Comparison of ENCODE assay signal across 16 cellular contexts in genomic region chr22:22019659-22020424, GRCh38. TPM values are rescaled to one million over a fixed set of nuclear protein-coding genes. Genes with fewer than 3 reads are reported as not detected.
DNase-seq lines count a peak whose midpoint lies in the region; ATAC-seq and TF ChIP-seq lines count a peak whose summit lies in the region.
"Had no signal": no experiment of that assay in that cellular context is flagged by ENCODE, and none has a peak within 500 bp of the region (broad histone marks: within the 10 kb centered on the region; RNA-seq: fewer than 3 reads in every experiment).

No MANE protein-coding gene starts in this region.

- TF ChIP-seq CTCF in RWPE1 (conservative IDR thresholded peaks at IDR 0.05; ENCODE audit: low read depth): no peak

- no peak overlapping the region for H3K27ac ChIP-seq in BLaER1 treated with 17β-estradiol and CSF1 and Interleukin-3, amounts not matched to agents 10 nM and 100 nM
- H3K27ac ChIP-seq in RWPE1: no peak overlapping the region
- H3K27ac ChIP-seq in epithelial cell of prostate: peak overlapping the region; percentile 62

- no peaks in the 10 kb centered on the region for H3K27me3 Mint-ChIP-seq in naive B cell
- H3K27me3 Mint-ChIP-seq: B cell, IgD-negative memory B cell had no signal

- H3K9me3 ChIP-seq in BLaER1 treated with 17β-estradiol and CSF1 and Interleukin-3, amounts not matched to agents 10 nM and 100 nM (replicated peaks in 1 of 11): no peaks in the 10 kb centered on the region

- H3K9ac ChIP-seq in BLaER1 treated with 17β-estradiol and CSF1 and Interleukin-3, amounts not matched to agents 10 nM and 100 nM: no peak overlapping the region

- H3K4me3 ChIP-seq in BLaER1 treated with 17β-estradiol and CSF1 and Interleukin-3, amounts not matched to agents 10 nM and 100 nM: no peak overlapping the region

- H3K27me3 ChIP-seq in BLaER1 treated with 17β-estradiol and CSF1 and Interleukin-3, amounts not matched to agents 10 nM and 100 nM: no peaks in the 10 kb centered on the region

- peak; percentile 13 for DNase-seq in RWPE1 (ENCODE audit: low spot score)
- peak; percentile 64 for DNase-seq in epithelial cell of prostate (ENCODE audit: low read depth, low spot score)
- no peak for DNase-seq in naive B cell
- DNase-seq in HK-2 (ENCODE audit: unreplicated experiment): no peak
- DNase-seq: CD8-positive, alpha-beta T cell; COR-L47; DMS153; DMS79 treated with DMSO at 0.1 percent for 48 hours; EL; HCEC 1CT had no signal

- peak overlapping the region in 1 of 8 donors; percentile 22 for H3K4me3 Mint-ChIP-seq in naive B cell
- H3K4me3 Mint-ChIP-seq: B cell; CD14-positive monocyte; CD8-positive, alpha-beta T cell had no signal

- POLR2A ChIA-PET in RWPE1 (lab: Yijun Ruan, JAX; ENCODE audit: low non-redundant PET): no interaction called here

- H3K36me3 ChIP-seq in BLaER1 treated with 17β-estradiol and CSF1 and Interleukin-3, amounts not matched to agents 10 nM and 100 nM: no peaks in the 10 kb centered on the region

- CTCF ChIA-PET in RWPE1 (lab: Yijun Ruan, JAX): no interaction called here

- H4K20me1 ChIP-seq in BLaER1 treated with 17β-estradiol and CSF1 and Interleukin-3, amounts not matched to agents 10 nM and 100 nM: no peaks in the 10 kb centered on the region

- ATAC-seq in naive B cell (ENCODE audit: low read depth in 2 of 2) (no peak), HG03196 (IDR thresholded peaks at IDR 0.05; ENCODE audit: unreplicated experiment) (no peak), GM21825 (IDR thresholded peaks at IDR 0.05; ENCODE audit: unreplicated experiment) (no peak)
- ATAC-seq: CD8-positive, alpha-beta T cell had no signal

- H3K4me1 Mint-ChIP-seq in naive B cell: peaks cover 16 to 29% (median 28%) of the 10 kb centered on the region in 3 donors

- H3K4me1 ChIP-seq in BLaER1 treated with 17β-estradiol and CSF1 and Interleukin-3, amounts not matched to agents 10 nM and 100 nM: peaks cover 14 to 60% (median 55%) of the 10 kb centered on the region in 10 experiments

- H3K9me3 Mint-ChIP-seq in naive B cell: no peaks in the 10 kb centered on the region
- H3K9me3 Mint-ChIP-seq: CD8-positive, alpha-beta T cell; IgD-negative memory B cell had no signal

- no peaks in the 10 kb centered on the region for H3K36me3 Mint-ChIP-seq in naive B cell
- H3K36me3 Mint-ChIP-seq: CD14-positive monocyte; CD8-positive, alpha-beta T cell had no signal

- peak overlapping the region in 4 of 6 donors; percentile 8 to 57 (median 20) for H3K27ac Mint-ChIP-seq in naive B cell
- H3K27ac Mint-ChIP-seq: B cell; CD14-positive monocyte; CD8-positive, alpha-beta T cell had no signal

- peak overlapping the region in 8 of 11 experiments; percentile 49 to 86 (median 81); a peak in 16 of 22 replicates for H3K4me2 ChIP-seq in BLaER1 treated with 17β-estradiol and CSF1 and Interleukin-3, amounts not matched to agents 10 nM and 100 nM

RNA-seq across cellular contexts. Expression of gene TOP3B, which starts 37.3 kb away (rescaled TPM):
- polyA plus RNA-seq in naive B cell (ENCODE audit: low read depth in 6 of 6): 10 to 100 TPM; 10.4 to 27.8 (median 15.9) TPM

Comparison
In these comparisons a context has a peak if more than half of its experiments do, and no peak if none do; other contexts are left out.
1. DNase-seq: peak in RWPE1 (single experiment) and epithelial cell of prostate (single experiment); none in naive B cell (single experiment) and HK-2 (single experiment).